Comparison of ENCODE assay signal across 9 cellular contexts in the genomic region with DNA sequence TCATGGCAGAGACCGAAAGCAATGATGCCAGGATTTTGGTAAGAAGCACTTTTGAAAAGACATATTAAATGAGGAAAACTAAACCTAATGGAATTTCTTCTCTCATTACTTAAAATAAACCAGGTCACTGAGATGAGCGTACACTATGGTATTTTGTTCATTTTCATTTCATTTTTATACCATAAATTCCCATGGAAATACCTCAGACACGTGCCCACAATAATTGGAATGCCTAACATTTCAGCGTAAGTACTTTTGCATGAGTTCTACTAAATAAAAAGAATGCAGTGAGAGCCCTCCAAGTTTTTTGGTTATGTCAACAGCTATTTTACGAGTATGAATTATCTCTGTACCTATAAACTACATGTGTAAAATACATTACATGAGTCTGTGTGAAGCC. TPM values are rescaled to one million over a fixed set of nuclear protein-coding genes. Genes with fewer than 3 reads are reported as not detected.
A peak's percentile ranks its signal among the peaks of the same experiment; 100 is the strongest.
DNase-seq lines count a peak whose midpoint lies in the region; ATAC-seq and TF ChIP-seq lines count a peak whose summit lies in the region.
"Had no signal": no experiment of that assay in that cellular context is flagged by ENCODE, and none has a peak within 500 bp of the region (broad histone marks: within the 10 kb centered on the region; RNA-seq: fewer than 3 reads in every experiment).

No MANE protein-coding gene starts in this region.

- peaks cover 28 to 33% of the 10 kb centered on the region in 2 donors for H3K36me3 Mint-ChIP-seq in activated naive CD4-positive, alpha-beta T cell treated with anti-CD3 and anti-CD28 coated beads, Interleukin-2, amount 50 U/mL, for 72 hours

- no peak overlapping the region for H2BK5ac ChIP-seq in mesenchymal stem cell (ENCODE audit: low read depth, low read length, poor library complexity, severe bottlenecking)

- H3K36me3 ChIP-seq in GM23248 (ENCODE audit: low read depth) (peaks cover 23% of the 10 kb centered on the region), mesenchymal stem cell (ENCODE audit: control insufficient read depth in 1 of 2, insufficient read depth in 2 of 2, low read depth in 1 of 2, low read length in 2 of 2) (peaks cover 0 to 56% of the 10 kb centered on the region in 2 experiments)

- no peak overlapping the region for H4K8ac ChIP-seq in mesenchymal stem cell (ENCODE audit: low read length)

- POLR2A ChIA-PET in AG04450 (lab: Yijun Ruan, JAX): interaction anchor here (1.0 kb wide), 1 partner anchor 200 kb away, joined by 3 read pairs; no protein-coding TSS in a partner anchor

- H2AK5ac ChIP-seq in mesenchymal stem cell (ENCODE audit: low read length, severe bottlenecking): no peak overlapping the region

- H3F3A ChIP-seq in GM23248 (ENCODE audit: insufficient read depth): peaks cover 61% of the 10 kb centered on the region

- peaks cover 51% of the 10 kb centered on the region for H3K4me1 ChIP-seq in GM23248 (ENCODE audit: insufficient read depth)
- no peaks in the 10 kb centered on the region for H3K4me1 ChIP-seq in mesenchymal stem cell (ENCODE audit: control insufficient read depth, insufficient read depth, low read depth, low read length)

- H3K4me2 ChIP-seq in GM23248 (ENCODE audit: unreplicated experiment): peak overlapping the region; percentile 98
- H3K4me2 ChIP-seq in mesenchymal stem cell (ENCODE audit: low read length, poor library complexity, severe bottlenecking): no peak overlapping the region

- H3K4ac ChIP-seq in mesenchymal stem cell (ENCODE audit: low read depth in 1 of 2, low read length in 2 of 2): no peak overlapping the region

- CTCF ChIA-PET in AG04450 (lab: Charles Lee): interaction anchor here (1.4 to 2.3 kb wide), 2 partner anchors 210 to 364 kb away, joined by 4 to 9 read pairs; no protein-coding TSS in a partner anchor

- no peak overlapping the region for H2BK15ac ChIP-seq in mesenchymal stem cell (ENCODE audit: low read depth, poor library complexity, severe bottlenecking)

- H3K18ac ChIP-seq in mesenchymal stem cell (ENCODE audit: low read depth in 1 of 2, low read length in 2 of 2): no peak overlapping the region

- in situ Hi-C loops in GM23248 (cut with MboI): loop anchor here (10.0 to 25.0 kb wide), 2 partner anchors 204 to 371 kb away; no protein-coding TSS in a partner anchor

- peak overlapping the region; percentile 99 for H3K4me3 ChIP-seq in AG04450 (ENCODE audit: low read depth, low read length)
- peak overlapping the region; percentile 87 for H3K4me3 ChIP-seq in GM23248
- peak overlapping the region in 1 of 2 experiments; percentile 90 for H3K4me3 ChIP-seq in mesenchymal stem cell (ENCODE audit: insufficient read depth in 1 of 2, low read depth in 1 of 2, low read length in 2 of 2)

- H3K9me3 ChIP-seq in AG04450 (ENCODE audit: control insufficient read depth, insufficient read depth, low read length) (no peaks in the 10 kb centered on the region; the same call in 1 of the 2 replicates), GM23248 (ENCODE audit: low read depth) (no peaks in the 10 kb centered on the region), mesenchymal stem cell (ENCODE audit: control insufficient read depth, low read length) (no peaks in the 10 kb centered on the region)

- H2BK120ac ChIP-seq in mesenchymal stem cell (ENCODE audit: low read depth, low read length): no peak overlapping the region

- H3K27ac ChIP-seq in AG04450 (ENCODE audit: low read depth, low read length) (no peak overlapping the region), GM23248 (peak overlapping the region; percentile 96), mesenchymal stem cell (ENCODE audit: low read length, poor library complexity, severe bottlenecking) (no peak overlapping the region)

- WGBS in GM23248 (ENCODE audit: low coverage in 1 of 2, low lambda C conversion rate in 2 of 2, missing lambda C conversion rate in 2 of 2), 2 experiments: 11 to 20% methylated on average over 5 of the region's 5 CpGs
- 0% methylated on average over 1 of the region's 5 CpGs for WGBS in mesenchymal stem cell

- H3K9ac ChIP-seq in GM23248 (peak overlapping the region; percentile 91), mesenchymal stem cell (ENCODE audit: low read length) (peak overlapping the region; percentile 96)

- H4K20me1 ChIP-seq in GM23248 (ENCODE audit: insufficient read depth): no peaks in the 10 kb centered on the region

- no peak for DNase-seq in AG04450 (ENCODE audit: low read depth, low spot score)
- peak; percentile 77 for DNase-seq in GM23248
- DNase-seq in activated naive CD4-positive, alpha-beta T cell treated with anti-CD3 and anti-CD28 coated beads, Interleukin-2, amount 50 U/mL, for 72 hours (ENCODE audit: low spot score in 2 of 2): no peak
- peak; percentile 26 for DNase-seq in mesenchymal stem cell
- no peak for DNase-seq in T-helper 9 cell
- no peak for DNase-seq in NCI-H1436 (lab: John Stamatoyannopoulos, UW)
- no peak for DNase-seq in mesenteric fat pad (ENCODE audit: low spot score)
- DNase-seq: stimulated activated CD4-positive, alpha-beta T cell treated with anti-CD3 and anti-CD28 coated beads, Interleukin-2, amount 100 ng/mL, for 48 hours had no signal

- no peaks in the 10 kb centered on the region for H3K79me1 ChIP-seq in mesenchymal stem cell (replicated peaks; ENCODE audit: low read length, poor library complexity, severe bottlenecking)

- H4K91ac ChIP-seq in mesenchymal stem cell (ENCODE audit: low read length): no peak overlapping the region

- H3K14ac ChIP-seq in mesenchymal stem cell (ENCODE audit: low read length in 2 of 2): no peak overlapping the region

- H3K79me2 ChIP-seq in GM23248 (ENCODE audit: insufficient read depth): peaks cover 75% of the 10 kb centered on the region

- H3K9me3 Mint-ChIP-seq in activated naive CD4-positive, alpha-beta T cell treated with anti-CD3 and anti-CD28 coated beads, Interleukin-2, amount 50 U/mL, for 72 hours: no peaks in the 10 kb centered on the region

- no peak overlapping the region for H2BK12ac ChIP-seq in mesenchymal stem cell (ENCODE audit: low read length in 2 of 2)

- H3K27me3 ChIP-seq in AG04450 (ENCODE audit: control insufficient read depth, insufficient read depth, low read length) (no peaks in the 10 kb centered on the region), GM23248 (replicated peaks; ENCODE audit: insufficient read depth) (no peaks in the 10 kb centered on the region), mesenchymal stem cell (ENCODE audit: control insufficient read depth in 1 of 2, insufficient read depth in 1 of 2, low read length in 2 of 2) (no peaks in the 10 kb centered on the region)

- H3K9me2 ChIP-seq in GM23248 (ENCODE audit: insufficient read depth): no peaks in the 10 kb centered on the region

- H3K27ac Mint-ChIP-seq in activated naive CD4-positive, alpha-beta T cell treated with anti-CD3 and anti-CD28 coated beads, Interleukin-2, amount 50 U/mL, for 72 hours: peak overlapping the region; percentile 97 to 98

- H2AFZ ChIP-seq in GM23248 (no peak overlapping the region), mesenchymal stem cell (ENCODE audit: low read depth, low read length) (no peak overlapping the region)

- ATAC-seq in activated naive CD4-positive, alpha-beta T cell treated with anti-CD3 and anti-CD28 coated beads, Interleukin-2, amount 50 U/mL, for 72 hours: no peak
- ATAC-seq in HG03135 (IDR thresholded peaks at IDR 0.05; ENCODE audit: unreplicated experiment): no peak

- no peak overlapping the region for H3K23ac ChIP-seq in mesenchymal stem cell (ENCODE audit: low read length in 2 of 2)

- no peak for TF ChIP-seq CTCF in AG04450 (IDR thresholded peaks at IDR 0.05; ENCODE audit: low read depth, low read length)

RNA-seq across cellular contexts. Expression of a gene that starts 3.2 kb away (rescaled TPM):
- 77.7 and 105 TPM in 2 replicates for polyA plus RNA-seq in AG04450 (2011; rRNA removed)
- 88.7 and 131 TPM in 2 replicates for polyA minus RNA-seq in AG04450 (2011; rRNA and poly(A)+ RNA removed)
- total RNA-seq in GM23248 (2014; rRNA removed; shearing (Covaris generic)): 94.5 and 104 TPM in 2 replicates
- 74.4 and 78.8 TPM in 2 replicates for polyA plus RNA-seq in GM23248 (2016; fragmentation: Nextera tagmentation; extraction: Ambion mirVana)
- 10 to 100 TPM; 61.3 to 74.6 TPM for total RNA-seq in activated naive CD4-positive, alpha-beta T cell treated with anti-CD3 and anti-CD28 coated beads, Interleukin-2, amount 50 U/mL, for 72 hours
- 35.2 TPM for polyA plus RNA-seq in mesenchymal stem cell (2013, experiment 1 of 2)
- 37.4 TPM for polyA plus RNA-seq in mesenchymal stem cell (2013, experiment 2 of 2)
- 58.0 TPM for total RNA-seq in mesenteric fat pad

Comparison
In these comparisons a context has a peak if more than half of its experiments do, and no peak if none do; other contexts are left out.
1. DNase-seq: peak in GM23248 (single experiment) and mesenchymal stem cell (single experiment); none in AG04450 (single experiment), activated naive CD4-positive, alpha-beta T cell treated with anti-CD3 and anti-CD28 coated beads, Interleukin-2, amount 50 U/mL, for 72 hours (0 of 2), T-helper 9 cell (single experiment), NCI-H1436 (single experiment) and mesenteric fat pad (single experiment).